In genomic region chr6:43952746-43953145, GRCh38 we compare ENCODE assay signal across 11 cellular contexts.
A peak's percentile ranks its signal among the peaks of the same experiment; 100 is the strongest.
DNase-seq lines count a peak whose midpoint lies in the region; ATAC-seq and TF ChIP-seq lines count a peak whose summit lies in the region.
"Had no signal": no experiment of that assay in that cellular context is flagged by ENCODE, and none has a peak within 500 bp of the region (broad histone marks: within the 10 kb centered on the region; RNA-seq: fewer than 3 reads in every experiment).

No MANE protein-coding gene starts in this region.

- peaks cover 17 to 39% of the 10 kb centered on the region in 2 donors for H3K27me3 Mint-ChIP-seq in CD8-positive, alpha-beta memory T cell

- CTCF ChIA-PET in CD8-positive, alpha-beta memory T cell (lab: Charles Lee): no interaction called here
- CTCF ChIA-PET in Panc1 (lab: Charles Lee): interaction anchor here (0.7 kb wide), 1 partner anchor 26 kb away, joined by 5 read pairs; no protein-coding TSS in a partner anchor

- H3K27me3 ChIP-seq in CD8-positive, alpha-beta memory T cell (ENCODE audit: insufficient read depth, low read length, poor library complexity, severe bottlenecking): no peaks in the 10 kb centered on the region
- no peaks in the 10 kb centered on the region for H3K27me3 ChIP-seq in Panc1 (ENCODE audit: control insufficient read depth, insufficient read depth, low read length)
- H3K27me3 ChIP-seq in foreskin keratinocyte: peaks cover 5% of the 10 kb centered on the region
- peaks cover 6% of the 10 kb centered on the region for H3K27me3 ChIP-seq in effector memory CD4-positive, alpha-beta T cell (replicated peaks; ENCODE audit: control insufficient read depth, insufficient read depth, low read length, poor library complexity, severe bottlenecking)
- H3K27me3 ChIP-seq: transverse colon had no signal

- in situ Hi-C loops in Panc1 (cut with HindIII; ENCODE audit: low pct_unique_long_range_greater_than_20kb, low sequenced_read_pairs): no loop called here

- POLR2A ChIA-PET in CD8-positive, alpha-beta memory T cell (lab: Charles Lee): no interaction called here
- POLR2A ChIA-PET in Panc1 (lab: Charles Lee): no interaction called here

- H3K9me3 Mint-ChIP-seq in CD8-positive, alpha-beta memory T cell: peaks cover 0 to 3% (median 0%) of the 10 kb centered on the region in 5 donors

- H3K4me1 ChIP-seq in CD8-positive, alpha-beta memory T cell (ENCODE audit: insufficient read depth, low read length): no peaks in the 10 kb centered on the region
- H3K4me1 ChIP-seq in Panc1 (ENCODE audit: control insufficient read depth, insufficient read depth, low read length): no peaks in the 10 kb centered on the region
- H3K4me1 ChIP-seq in foreskin keratinocyte: no peaks in the 10 kb centered on the region
- no peaks in the 10 kb centered on the region for H3K4me1 ChIP-seq in effector memory CD4-positive, alpha-beta T cell (ENCODE audit: control insufficient read depth, insufficient read depth, low read length, poor library complexity, severe bottlenecking)
- H3K4me1 ChIP-seq: transverse colon had no signal

- ATAC-seq in Panc1: no peak
- no peak for ATAC-seq in foreskin keratinocyte

- intact Hi-C loops in Panc1 (cut with micrococcal nuclease; ENCODE audit: unreplicated experiment): loop anchor here (10.0 kb wide), 1 partner anchor 122 kb away; no protein-coding TSS in a partner anchor

- H3K27ac Mint-ChIP-seq in CD8-positive, alpha-beta memory T cell: no peak overlapping the region

- no peaks in the 10 kb centered on the region for H3K36me3 ChIP-seq in CD8-positive, alpha-beta memory T cell (ENCODE audit: insufficient read depth, low read length)
- H3K36me3 ChIP-seq in Panc1 (ENCODE audit: control insufficient read depth, insufficient read depth, low read length): no peaks in the 10 kb centered on the region
- no peaks in the 10 kb centered on the region for H3K36me3 ChIP-seq in effector memory CD4-positive, alpha-beta T cell (ENCODE audit: control insufficient read depth, insufficient read depth, low read length)
- H3K36me3 ChIP-seq: transverse colon had no signal

- H3K27ac ChIP-seq in CD8-positive, alpha-beta memory T cell (ENCODE audit: low read depth, low read length): peak overlapping the region; percentile 35
- peak overlapping the region; percentile 59; the same call in 1 of the 2 replicates for H3K27ac ChIP-seq in Panc1 (ENCODE audit: low read length)
- H3K27ac ChIP-seq in foreskin keratinocyte: no peak overlapping the region
- no peak overlapping the region for H3K27ac ChIP-seq in effector memory CD4-positive, alpha-beta T cell (ENCODE audit: insufficient read depth, low read length, poor library complexity, severe bottlenecking)
- H3K27ac ChIP-seq: transverse colon had no signal

- no peak overlapping the region for H3K4me3 Mint-ChIP-seq in CD8-positive, alpha-beta memory T cell

- no peaks in the 10 kb centered on the region for H3K4me1 Mint-ChIP-seq in CD8-positive, alpha-beta memory T cell

- H3K36me3 Mint-ChIP-seq in CD8-positive, alpha-beta memory T cell: peaks cover 0 to 4% (median 4%) of the 10 kb centered on the region in 3 donors

- H3K4me3 ChIP-seq in CD8-positive, alpha-beta memory T cell (ENCODE audit: low read length): no peak overlapping the region
- no peak overlapping the region for H3K4me3 ChIP-seq in Panc1 (ENCODE audit: low read depth in 2 of 2, low read length in 2 of 2)
- H3K4me3 ChIP-seq in effector memory CD4-positive, alpha-beta T cell (ENCODE audit: insufficient read depth, low read depth, low read length, poor library complexity, severe bottlenecking): no peak overlapping the region
- H3K4me3 ChIP-seq: transverse colon had no signal

- TF ChIP-seq CTCF in GM12873 (IDR thresholded peaks at IDR 0.05; ENCODE audit: insufficient read depth, low read depth, low read length, missing control alignments) (peak; percentile 44), Panc1 (IDR thresholded peaks at IDR 0.05) (peak; percentile 59), foreskin keratinocyte (conservative IDR thresholded peaks at IDR 0.05) (peak; percentile 32)

- no peaks in the 10 kb centered on the region for H3K9me3 ChIP-seq in CD8-positive, alpha-beta memory T cell (ENCODE audit: low read length)
- peaks cover 8% of the 10 kb centered on the region; the same call in 1 of the 2 replicates for H3K9me3 ChIP-seq in Panc1 (ENCODE audit: control insufficient read depth, insufficient read depth, low read depth, low read length)
- H3K9me3 ChIP-seq in effector memory CD4-positive, alpha-beta T cell (ENCODE audit: control insufficient read depth, low read length): no peaks in the 10 kb centered on the region

- DNase-seq in CD8-positive, alpha-beta memory T cell: no peak
- DNase-seq in Panc1 (ENCODE audit: low read depth, low spot score) (no peak), foreskin keratinocyte (no peak), NCI-H526 treated with DMSO at 0.1 percent for 48 hours (lab: John Stamatoyannopoulos, UW) (no peak), NCI-H226 (no peak)
- no peak for DNase-seq in effector memory CD4-positive, alpha-beta T cell
- DNase-seq: activated CD4-positive, alpha-beta T cell treated with anti-CD3 and anti-CD28 coated beads, Interleukin-2, amount 50 U/mL, for 1 hour; IMR-90; SHP77 treated with DMSO at 0.1 percent for 48 hours; transverse colon had no signal

- no TSS peak for BruUV-seq in Panc1 (replicated peaks; lab: Mats Ljungman, UMichigan)

Comparison
In these comparisons a context has a peak if more than half of its experiments do, and no peak if none do; other contexts are left out.
1. H3K27ac ChIP-seq: peak in CD8-positive, alpha-beta memory T cell (single experiment) and Panc1 (single experiment); none in foreskin keratinocyte (single experiment) and effector memory CD4-positive, alpha-beta T cell (single experiment).
2. Peak in every context shown above with its lines, with median percentiles within 50 percentile points of each other: CTCF ChIP-seq.